Comparison of ENCODE assay signal across 8 cellular contexts in the genomic region with DNA sequence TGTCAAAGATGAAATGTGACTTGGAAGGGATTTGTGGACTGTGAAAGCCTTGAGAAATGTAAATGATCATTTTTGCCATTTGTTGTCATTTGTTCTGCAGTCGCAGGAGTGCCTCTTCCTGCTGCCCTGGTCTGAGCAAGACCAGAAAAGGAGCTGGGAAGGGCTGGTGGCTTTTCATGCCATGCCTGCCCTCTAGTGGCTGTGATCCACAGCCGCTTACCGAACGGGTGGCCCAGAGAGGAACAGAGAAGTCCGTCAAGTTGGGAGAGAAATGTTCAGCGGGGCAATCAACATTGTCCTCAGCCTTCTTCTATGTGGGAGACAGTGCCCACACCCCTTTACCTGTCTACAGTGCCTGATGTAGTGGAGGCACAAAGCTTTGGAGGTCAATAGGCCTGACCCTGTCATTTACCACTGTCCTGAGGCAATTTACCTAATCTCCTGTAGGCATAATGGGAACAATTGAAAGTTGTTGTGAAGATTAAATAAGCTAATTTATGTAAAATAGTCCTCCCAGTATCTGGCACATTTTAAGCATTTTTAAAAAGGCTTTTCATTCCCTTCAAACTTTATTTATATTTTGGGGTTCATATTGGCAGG.
DNase-seq lines count a peak whose midpoint lies in the region; ATAC-seq, FAIRE-seq and TF ChIP-seq lines count a peak whose summit lies in the region.

No MANE protein-coding gene starts in this region.

- H3K27ac ChIP-seq in PC-9 (no peak overlapping the region), pancreas (no peak overlapping the region)

- no peaks in the 10 kb centered on the region for H3K79me2 ChIP-seq in PC-9 (ENCODE audit: low read depth)

- H2AFZ ChIP-seq in PC-9: no peak overlapping the region

- CTCF ChIA-PET in PC-9 (lab: Charles Lee): interaction anchor here (0.7 kb wide), 1 partner anchor 188 kb away, joined by 4 read pairs; no protein-coding TSS in a partner anchor

- H3K4me2 ChIP-seq in PC-9: peak overlapping the region; percentile 27; the same call in 1 of the 2 replicates

- peak overlapping the region; percentile 9 for H3K4me3 Mint-ChIP-seq in activated T-helper 17 cell treated with anti-CD3 and anti-CD28 coated beads, Interleukin-2, amount 50 U/mL, for 72 hours

- POLR2A ChIA-PET in PC-9 (lab: Charles Lee; ENCODE audit: unreplicated experiment): interaction anchor here (0.5 kb wide), 1 partner anchor 366 kb away, joined by 3 read pairs; no protein-coding TSS in a partner anchor

- H3K4me1 ChIP-seq in PC-9 (replicated peaks; ENCODE audit: insufficient read depth): no peaks in the 10 kb centered on the region
- peaks cover 0 to 2% (median 0%) of the 10 kb centered on the region in 3 donors for H3K4me1 ChIP-seq in pancreas

- peak; percentile 86 for ATAC-seq in GM21717 (IDR thresholded peaks at IDR 0.05; ENCODE audit: unreplicated experiment)
- peak; percentile 98 for ATAC-seq in activated T-helper 17 cell treated with anti-CD3 and anti-CD28 coated beads, Interleukin-2, amount 50 U/mL, for 72 hours (replicated peaks)
- peak; percentile 88 to 99 (median 98) for ATAC-seq in pancreas

- no peak for FAIRE-seq in frontal cortex (lab: Jason Lieb, UNC)
- FAIRE-seq in pancreas (lab: Jason Lieb, UNC): no peak

- H3K9me3 ChIP-seq in PC-9 (ENCODE audit: insufficient read depth, low read depth): no peaks in the 10 kb centered on the region
- H3K9me3 ChIP-seq in pancreas: no peaks in the 10 kb centered on the region

- no peaks in the 10 kb centered on the region for H3K4me1 Mint-ChIP-seq in activated T-helper 17 cell treated with anti-CD3 and anti-CD28 coated beads, Interleukin-2, amount 50 U/mL, for 72 hours

- H3K27me3 ChIP-seq in PC-9 (ENCODE audit: insufficient read depth, low read depth) (peaks cover 26% of the 10 kb centered on the region), pancreas (no peaks in the 10 kb centered on the region)

- WGBS in pancreas, 2 donors: 2 to 3% methylated on average over 6 of the region's 6 CpGs

- H3F3A ChIP-seq in PC-9 (ENCODE audit: insufficient read depth, low read depth): no peaks in the 10 kb centered on the region

- peak; percentile 89 for TF ChIP-seq CTCF in PC-9 (conservative IDR thresholded peaks at IDR 0.05)
- TF ChIP-seq CTCF in pancreas (IDR thresholded peaks at IDR 0.05): peak; percentile 71 to 86 (median 83)

- H3K27ac Mint-ChIP-seq in activated T-helper 17 cell treated with anti-CD3 and anti-CD28 coated beads, Interleukin-2, amount 50 U/mL, for 72 hours: no peak overlapping the region

- peaks cover 3% of the 10 kb centered on the region for H3K27me3 Mint-ChIP-seq in activated T-helper 17 cell treated with anti-CD3 and anti-CD28 coated beads, Interleukin-2, amount 50 U/mL, for 72 hours

- H3K4me3 ChIP-seq in PC-9: no peak overlapping the region
- H3K4me3 ChIP-seq in pancreas: no peak overlapping the region

- no peaks in the 10 kb centered on the region for H3K36me3 Mint-ChIP-seq in activated T-helper 17 cell treated with anti-CD3 and anti-CD28 coated beads, Interleukin-2, amount 50 U/mL, for 72 hours (ENCODE audit: low read depth)

- H3K36me3 ChIP-seq in PC-9 (ENCODE audit: low read depth) (no peaks in the 10 kb centered on the region), pancreas (no peaks in the 10 kb centered on the region)

- H4K20me1 ChIP-seq in PC-9 (ENCODE audit: insufficient read depth): no peaks in the 10 kb centered on the region

- H3K9me2 ChIP-seq in PC-9 (ENCODE audit: insufficient read depth): no peaks in the 10 kb centered on the region; the same call in 1 of the 2 replicates

- BruUV-seq in PC-9 (replicated peaks; lab: Mats Ljungman, UMichigan): no TSS peak

- H3K9me3 Mint-ChIP-seq in activated T-helper 17 cell treated with anti-CD3 and anti-CD28 coated beads, Interleukin-2, amount 50 U/mL, for 72 hours: no peaks in the 10 kb centered on the region

- peak; percentile 76 for DNase-seq in GDM1 (lab: John Stamatoyannopoulos, UW)
- DNase-seq in HuH-7.5 (ENCODE audit: low spot score): peak; percentile 42
- peak; percentile 41 to 59 for DNase-seq in PC-9
- DNase-seq in frontal cortex (ENCODE audit: low spot score in 2 of 2): peak; percentile 10 to 56
- DNase-seq in pancreas: peak; percentile 44 to 80 (median 74)
- peak; percentile 81 for DNase-seq in ureter (ENCODE audit: low spot score)

- intact Hi-C loops in PC-9 (cut with micrococcal nuclease; ENCODE audit: unreplicated experiment) (loop anchor here (1.0 to 5.0 kb wide), 3 partner anchors 188 to 372 kb away; a partner anchor contains a TSS), pancreas (cut with DNase I) (loop anchor here in 2 of 3 donors (10.0 kb wide), 1 partner anchor 189 kb away; no protein-coding TSS in a partner anchor)
